ENCODE assay signal across 3 cellular contexts in genomic region chr4:24400537-24400936, GRCh38.
"Had no signal": no experiment of that assay in that cellular context is flagged by ENCODE, and none has a peak within 500 bp of the region (broad histone marks: within the 10 kb centered on the region; RNA-seq: fewer than 3 reads in every experiment).

No MANE protein-coding gene starts in this region.

- DNase-seq: IMR-90, KBM-7, KG1 had no signal
